ENCODE assay signal across 21 cellular contexts in the genomic region with DNA sequence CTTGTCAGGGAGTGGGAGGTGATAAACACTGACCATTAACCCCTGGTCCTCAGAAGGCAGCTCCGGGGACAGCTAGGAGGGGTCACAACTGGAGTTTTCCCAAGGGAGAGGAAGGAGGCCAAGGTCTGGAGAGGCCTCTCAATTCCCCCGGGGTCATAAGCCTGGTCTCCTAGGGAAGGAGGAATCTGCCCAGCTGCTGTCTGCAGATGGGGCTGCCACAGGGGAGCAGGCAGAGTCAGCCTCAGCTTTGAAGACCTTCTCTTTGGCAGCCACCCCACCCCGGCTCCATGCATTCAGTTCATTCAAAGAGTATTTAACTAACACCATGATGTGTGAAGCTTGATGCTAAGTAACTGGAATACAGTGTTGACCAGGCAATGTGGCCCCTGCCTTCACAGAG.
A peak's percentile ranks its signal among the peaks of the same experiment; 100 is the strongest.
DNase-seq lines count a peak whose midpoint lies in the region; ATAC-seq and TF ChIP-seq lines count a peak whose summit lies in the region.
"Had no signal": no experiment of that assay in that cellular context is flagged by ENCODE, and none has a peak within 500 bp of the region (broad histone marks: within the 10 kb centered on the region; RNA-seq: fewer than 3 reads in every experiment).

No MANE protein-coding gene starts in this region.

- no peak overlapping the region for H4K8ac ChIP-seq in trophoblast cell (ENCODE audit: low read depth, low read length)

- no peak overlapping the region for H3K18ac ChIP-seq in trophoblast cell (ENCODE audit: low read length)

- TF ChIP-seq CTCF in GM12865 (IDR thresholded peaks at IDR 0.05; ENCODE audit: insufficient read depth, low read depth, low read length, missing control alignments) (no peak), brain (conservative IDR thresholded peaks at IDR 0.05) (no peak), GM20000 (IDR thresholded peaks at IDR 0.05; ENCODE audit: extremely low read depth, missing control alignments) (no peak)

- H3K14ac ChIP-seq in trophoblast cell (ENCODE audit: low read length), result no peak overlapping the region

- WGBS in trophoblast cell (ENCODE audit: extremely low coverage, insufficient coverage, insufficient read length), result no CpG with 5 or more reads among the region's 3 CpGs

- H3K9me3 ChIP-seq in Karpas-422 (ENCODE audit: low read length), result no peaks in the 10 kb centered on the region
- H3K9me3 ChIP-seq in trophoblast cell (ENCODE audit: insufficient read depth, low read depth, low read length), result no peaks in the 10 kb centered on the region
- H3K9me3 ChIP-seq: left ventricle myocardium inferior, ovary, suprapubic skin had no signal

- H3K27me3 Mint-ChIP-seq in brain, result no peaks in the 10 kb centered on the region

- H3K79me2 ChIP-seq in Karpas-422 (ENCODE audit: low read length) (no peaks in the 10 kb centered on the region), trophoblast cell (ENCODE audit: control insufficient read depth, insufficient read depth, low read length, poor library complexity) (no peaks in the 10 kb centered on the region)

- ATAC-seq in GM18498 (IDR thresholded peaks at IDR 0.05; ENCODE audit: unreplicated experiment), result no peak
- ATAC-seq: activated T-cell treated with anti-CD3 and anti-CD28 coated beads, Interleukin-2, amount 50 U/mL, for 4 hours had no signal

- H3K23ac ChIP-seq in trophoblast cell (ENCODE audit: low read length), result no peak overlapping the region

- no peaks in the 10 kb centered on the region for H3K27me3 ChIP-seq in Karpas-422 (ENCODE audit: low read length)
- no peaks in the 10 kb centered on the region for H3K27me3 ChIP-seq in trophoblast cell (ENCODE audit: insufficient read depth, low read length)
- H3K27me3 ChIP-seq: brain microvascular endothelial cell, ovary had no signal

- no peak overlapping the region for H3K4me3 Mint-ChIP-seq in brain
- H3K4me3 Mint-ChIP-seq: activated CD4-positive, alpha-beta memory T cell treated with anti-CD3 and anti-CD28 coated beads, Interleukin-2, amount 10 ng/mL, durations not matched to agents 7 days and 5 days; activated naive CD8-positive, alpha-beta T cell treated with anti-CD3 and anti-CD28 coated beads for 36 hours; activated T-cell treated with anti-CD3 and anti-CD28 coated beads, Interleukin-2, amount 50 U/mL, for 4 hours; HFFc6 had no signal

- no peak overlapping the region for H2BK5ac ChIP-seq in trophoblast cell (ENCODE audit: low read depth, low read length, poor library complexity)

- H3K4me3 ChIP-seq in GM12865 (ENCODE audit: low read depth, low read length), result no peak overlapping the region
- peak overlapping the region; percentile 53 for H3K4me3 ChIP-seq in Karpas-422 (ENCODE audit: low read length)
- H3K4me3 ChIP-seq in trophoblast cell (ENCODE audit: low read depth, low read length), result no peak overlapping the region
- H3K4me3 ChIP-seq: left ventricle myocardium inferior, ovary, suprapubic skin had no signal

- peak; percentile 22 for DNase-seq in GM12865 (ENCODE audit: low read depth)
- DNase-seq in Karpas-422, result peak; percentile 52
- no peak for DNase-seq in trophoblast cell
- no peak for DNase-seq in GM20000 (ENCODE audit: low spot score)
- DNase-seq in AG08395 (ENCODE audit: low spot score), result no peak
- DNase-seq in ureter (ENCODE audit: low spot score), result no peak
- DNase-seq: activated CD4-positive, alpha-beta memory T cell treated with anti-CD3 and anti-CD28 coated beads, Interleukin-2, amount 10 ng/mL, durations not matched to agents 7 days and 5 days; activated naive CD8-positive, alpha-beta T cell treated with anti-CD3 and anti-CD28 coated beads for 36 hours; activated T-cell treated with anti-CD3 and anti-CD28 coated beads, Interleukin-2, amount 50 U/mL, for 4 hours; brain microvascular endothelial cell; foreskin melanocyte; HFFc6; IMR-90; left ventricle myocardium inferior; NCI-H2029 treated with DMSO at 0.1 percent for 48 hours; NCI-H774; ovary; stimulated activated CD4-positive, alpha-beta T cell treated with anti-CD3 and anti-CD28 coated beads, Interleukin-4, amount 100 ng/mL, for 24 hours had no signal

- no peak overlapping the region for H4K12ac ChIP-seq in trophoblast cell (ENCODE audit: low read depth, low read length)

- no peaks in the 10 kb centered on the region for H3K36me3 ChIP-seq in Karpas-422 (ENCODE audit: insufficient read depth, low read length)
- H3K36me3 ChIP-seq in trophoblast cell (ENCODE audit: control insufficient read depth in 1 of 2, insufficient read depth in 2 of 2, low read length in 2 of 2), result no peaks in the 10 kb centered on the region
- H3K36me3 ChIP-seq: brain microvascular endothelial cell, left ventricle myocardium inferior, ovary, suprapubic skin had no signal

- H3K9me2 ChIP-seq in Karpas-422 (replicated peaks; ENCODE audit: insufficient read depth, low read length), result no peaks in the 10 kb centered on the region

- peak overlapping the region; percentile 8 for H2BK120ac ChIP-seq in trophoblast cell (ENCODE audit: insufficient read depth, low read length, poor library complexity)

- H3K27ac ChIP-seq in Karpas-422 (ENCODE audit: low read length) (no peak overlapping the region), trophoblast cell (ENCODE audit: low read depth, low read length) (no peak overlapping the region)
- H3K27ac ChIP-seq: brain microvascular endothelial cell, left ventricle myocardium inferior, ovary, suprapubic skin had no signal

- H2AK5ac ChIP-seq in trophoblast cell (ENCODE audit: low read length), result no peak overlapping the region

- H3K4me1 ChIP-seq in Karpas-422 (ENCODE audit: low read length) (peaks cover 38% of the 10 kb centered on the region), trophoblast cell (ENCODE audit: control insufficient read depth in 1 of 2, insufficient read depth in 2 of 2, low read length in 2 of 2) (peaks cover 19 to 22% of the 10 kb centered on the region in 2 experiments)
- H3K4me1 ChIP-seq: suprapubic skin had no signal

- no peak overlapping the region for H3K4ac ChIP-seq in trophoblast cell (ENCODE audit: low read depth, low read length)

- no peak overlapping the region for H2BK12ac ChIP-seq in trophoblast cell (ENCODE audit: low read length)

- H3K4me1 Mint-ChIP-seq in brain, result peaks cover 91% of the 10 kb centered on the region

- peaks cover 0 to 2% (median 0%) of the 10 kb centered on the region in 5 experiments for H3K9me3 Mint-ChIP-seq in brain
- H3K9me3 Mint-ChIP-seq: activated CD4-positive, alpha-beta memory T cell treated with anti-CD3 and anti-CD28 coated beads, Interleukin-2, amount 10 ng/mL, durations not matched to agents 7 days and 5 days; HFFc6 had no signal

- H2AFZ ChIP-seq in Karpas-422 (ENCODE audit: low read length) (no peak overlapping the region), trophoblast cell (ENCODE audit: insufficient read depth, low read length, poor library complexity) (no peak overlapping the region)

- no peaks in the 10 kb centered on the region for H3K36me3 Mint-ChIP-seq in brain

- no peaks in the 10 kb centered on the region for H4K20me1 ChIP-seq in Karpas-422 (ENCODE audit: insufficient read depth, low read depth, low read length)

- peaks cover 5% of the 10 kb centered on the region for H3K79me1 ChIP-seq in trophoblast cell (ENCODE audit: low read length)

- H3K9ac ChIP-seq in Karpas-422 (ENCODE audit: low read length) (peak overlapping the region; percentile 33; the same call in 1 of the 2 replicates), trophoblast cell (ENCODE audit: low read length) (no peak overlapping the region)

- H3K4me2 ChIP-seq in Karpas-422 (ENCODE audit: low read depth, low read length, poor library complexity, severe bottlenecking), result peak overlapping the region; percentile 64
- no peak overlapping the region for H3K4me2 ChIP-seq in trophoblast cell (ENCODE audit: low read length)

- no peak overlapping the region for H4K91ac ChIP-seq in trophoblast cell (ENCODE audit: low read depth, low read length)

- H3K27ac Mint-ChIP-seq in brain, result peak overlapping the region in 4 of 5 experiments; percentile 2 to 94 (median 74)
- H3K27ac Mint-ChIP-seq: activated CD4-positive, alpha-beta memory T cell treated with anti-CD3 and anti-CD28 coated beads, Interleukin-2, amount 10 ng/mL, durations not matched to agents 7 days and 5 days; activated naive CD8-positive, alpha-beta T cell treated with anti-CD3 and anti-CD28 coated beads for 36 hours; HFFc6 had no signal

Comparison
In these comparisons a context has a peak if more than half of its experiments do, and no peak if none do; other contexts are left out.
1. DNase-seq: peak in GM12865 (single experiment) and Karpas-422 (single experiment); none in trophoblast cell (0 of 2), GM20000 (single experiment), AG08395 (single experiment) and ureter (single experiment).